ENCODE assay signal across 8 cellular contexts in genomic region chr3:50245831-50246516, GRCh38. TPM values are rescaled to one million over a fixed set of nuclear protein-coding genes. Genes with fewer than 3 reads are reported as not detected.
A peak's percentile ranks its signal among the peaks of the same experiment; 100 is the strongest.
DNase-seq lines count a peak whose midpoint lies in the region; ATAC-seq and TF ChIP-seq lines count a peak whose summit lies in the region.

No MANE protein-coding gene starts in this region.

- peaks cover 21% of the 10 kb centered on the region for H3K36me3 Mint-ChIP-seq in endothelial cell (ENCODE audit: low read depth, unreplicated experiment)

- peak; percentile 97 for TF ChIP-seq CTCF in endothelial cell (IDR thresholded peaks at IDR 0.05; ENCODE audit: unreplicated experiment)

- no peak overlapping the region for H3K4me3 Mint-ChIP-seq in endothelial cell (ENCODE audit: unreplicated experiment)

- DNase-seq in AML-193 (lab: John Stamatoyannopoulos, UW), result peak; percentile 88 to 89
- DNase-seq in NOMO-1 (lab: John Stamatoyannopoulos, UW; ENCODE audit: unreplicated experiment in 2 of 2), result peak; percentile 63 to 68
- DNase-seq in activated CD8-positive, alpha-beta memory T cell treated with anti-CD3 and anti-CD28 coated beads, Interleukin-2, amount 50 U/mL, for 24 hours (ENCODE audit: extremely low read depth), result peak; percentile 83
- DNase-seq in endothelial cell (ENCODE audit: low spot score), result peak; percentile 99
- DNase-seq in middle frontal gyrus (ENCODE audit: extremely low spot score, low spot score), result peak; percentile 66
- peak; percentile 86 to 91 for DNase-seq in stimulated activated CD8-positive, alpha-beta memory T cell treated with anti-CD3 and anti-CD28 coated beads, Interleukin-15, amount 100 ng/mL, for 48 hours (ENCODE audit: low read depth in 2 of 2)

- H3K27me3 Mint-ChIP-seq in endothelial cell (ENCODE audit: unreplicated experiment), result peaks cover 25% of the 10 kb centered on the region

- ATAC-seq in GM19023 (IDR thresholded peaks at IDR 0.05; ENCODE audit: unreplicated experiment) (peak; percentile 77), HG03354 (IDR thresholded peaks at IDR 0.05; ENCODE audit: poor library complexity, severe bottlenecking, unreplicated experiment) (peak; percentile 78)

- peak overlapping the region; percentile 95 for H3K27ac Mint-ChIP-seq in endothelial cell (ENCODE audit: unreplicated experiment)

- H3K9me3 Mint-ChIP-seq in endothelial cell (ENCODE audit: unreplicated experiment), result no peaks in the 10 kb centered on the region

- H3K4me1 Mint-ChIP-seq in endothelial cell (ENCODE audit: unreplicated experiment), result peaks cover 74% of the 10 kb centered on the region

RNA-seq across cellular contexts. Expression of gene GNAI2, which starts 10.0 kb away (rescaled TPM):
- 771 TPM for total RNA-seq in endothelial cell (ENCODE audit: unreplicated experiment)

RNA-seq across cellular contexts. Expression of gene SEMA3B, which starts 23.0 kb away (rescaled TPM):
- total RNA-seq in endothelial cell (ENCODE audit: unreplicated experiment), result 1.7 TPM

RNA-seq across cellular contexts. Expression of gene LSMEM2, which starts 32.9 kb away (rescaled TPM):
- total RNA-seq in endothelial cell (ENCODE audit: unreplicated experiment), result 0.18 TPM

RNA-seq across cellular contexts. Expression of gene SLC38A3, which starts 40.9 kb away (rescaled TPM):
- 0.56 TPM for total RNA-seq in endothelial cell (ENCODE audit: unreplicated experiment)

RNA-seq across cellular contexts. Expression of gene IFRD2, which starts 46.3 kb away (rescaled TPM):
- total RNA-seq in endothelial cell (ENCODE audit: unreplicated experiment), result 43.2 TPM

Comparison
In these comparisons a context has a peak if more than half of its experiments do, and no peak if none do; other contexts are left out.
1. Peak in every context shown above with its lines: DNase-seq and ATAC-seq.